13 cellular contexts compared by ENCODE assay signal in the genomic region with DNA sequence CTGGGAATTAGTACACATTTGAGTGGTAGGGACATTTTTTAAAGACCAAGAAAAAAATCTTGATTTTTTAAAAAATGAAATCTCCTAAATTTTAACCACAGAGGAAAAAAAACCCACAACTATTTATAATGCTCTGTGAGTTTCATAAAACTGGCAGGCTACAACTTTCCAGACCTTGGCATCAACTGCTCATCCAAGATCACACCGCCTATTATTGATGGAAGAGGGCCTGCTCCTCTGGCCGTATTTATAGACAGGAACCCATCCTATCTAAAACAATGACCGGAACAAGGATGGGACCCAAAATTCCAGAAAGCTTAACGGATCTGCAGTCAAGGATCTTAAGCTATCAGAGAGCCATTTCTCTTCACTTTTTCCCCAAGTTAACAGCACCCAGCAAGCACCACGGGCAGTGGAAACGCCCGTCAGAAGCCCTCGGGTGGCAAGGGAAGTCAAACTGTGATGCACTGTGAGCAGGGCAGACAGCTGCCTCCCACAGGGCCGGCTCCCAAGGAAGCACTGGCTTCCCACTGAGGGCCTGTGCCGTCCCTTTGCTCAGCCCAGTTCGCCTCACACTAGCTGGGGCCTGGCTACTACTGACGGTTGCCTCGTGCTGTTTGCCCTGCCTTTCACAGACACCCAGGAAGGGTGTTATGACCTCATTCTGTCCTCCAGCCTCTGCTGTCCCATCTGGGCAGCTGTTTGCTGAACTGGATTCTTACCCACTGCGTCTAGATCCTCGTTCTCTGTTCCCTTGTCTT.
DNase-seq lines count a peak whose midpoint lies in the region; ATAC-seq and TF ChIP-seq lines count a peak whose summit lies in the region.
"Had no signal": no experiment of that assay in that cellular context is flagged by ENCODE, and none has a peak within 500 bp of the region (broad histone marks: within the 10 kb centered on the region; RNA-seq: fewer than 3 reads in every experiment).

No MANE protein-coding gene starts in this region.

- H3K9me3 Mint-ChIP-seq in chondrocyte (ENCODE audit: low read depth): no peaks in the 10 kb centered on the region
- peaks cover 0 to 5% (median 0%) of the 10 kb centered on the region in 9 donors for H3K9me3 Mint-ChIP-seq in naive thymus-derived CD8-positive, alpha-beta T cell
- H3K9me3 Mint-ChIP-seq: dendritic cell treated with granulocyte-macrophage colony-stimulating factor and Interleukin-4, amounts not matched to agents 40 ng/mL and 50 ng/mL, for 4 days had no signal

- H3K27me3 Mint-ChIP-seq in chondrocyte (ENCODE audit: low read depth): no peaks in the 10 kb centered on the region
- peaks cover 0 to 3% (median 0%) of the 10 kb centered on the region in 5 donors for H3K27me3 Mint-ChIP-seq in naive thymus-derived CD8-positive, alpha-beta T cell
- H3K27me3 Mint-ChIP-seq: dendritic cell treated with granulocyte-macrophage colony-stimulating factor and Interleukin-4, amounts not matched to agents 40 ng/mL and 50 ng/mL, for 4 days had no signal

- H3K36me3 Mint-ChIP-seq in chondrocyte (ENCODE audit: low read depth): peaks cover 7% of the 10 kb centered on the region
- peaks cover 5 to 41% (median 28%) of the 10 kb centered on the region in 3 donors for H3K36me3 Mint-ChIP-seq in naive thymus-derived CD8-positive, alpha-beta T cell
- H3K36me3 Mint-ChIP-seq: CD14-positive monocyte had no signal

- no peak overlapping the region for H3K4me3 Mint-ChIP-seq in chondrocyte (ENCODE audit: unreplicated experiment)
- no peak overlapping the region for H3K4me3 Mint-ChIP-seq in naive thymus-derived CD8-positive, alpha-beta T cell
- H3K4me3 Mint-ChIP-seq: CD14-positive monocyte; dendritic cell treated with granulocyte-macrophage colony-stimulating factor and Interleukin-4, amounts not matched to agents 40 ng/mL and 50 ng/mL, for 4 days had no signal

- TF ChIP-seq CTCF in chondrocyte (IDR thresholded peaks at IDR 0.05): no peak

- DNase-seq in ELF-1 (ENCODE audit: low read depth, low spot score) (peak; percentile 18), chondrocyte (ENCODE audit: low spot score) (no peak), SKM-1 (lab: John Stamatoyannopoulos, UW; ENCODE audit: unreplicated experiment) (no peak)
- no peak for DNase-seq in naive thymus-derived CD8-positive, alpha-beta T cell
- DNase-seq: activated CD4-positive, CD25-positive, alpha-beta regulatory T cell; NCI-H1694; stimulated activated CD4-positive, alpha-beta T cell treated with anti-CD3 and anti-CD28 coated beads, Interleukin-4, amount 100 ng/mL, for 4 hours had no signal

- H3K27ac ChIP-seq in layer of hippocampus (ENCODE audit: low read depth, low read length): peak overlapping the region; percentile 82
- peak overlapping the region in 19 of 21 experiments; percentile 26 to 87 (median 62) for H3K27ac ChIP-seq in skin epidermis

- ATAC-seq in GM18861 (IDR thresholded peaks at IDR 0.05; ENCODE audit: unreplicated experiment) (no peak), HG02840 (IDR thresholded peaks at IDR 0.05; ENCODE audit: low FRiP score, unreplicated experiment) (no peak)
- ATAC-seq in naive thymus-derived CD8-positive, alpha-beta T cell: no peak

- H3K4me1 Mint-ChIP-seq in chondrocyte (ENCODE audit: low read depth): peaks cover 57% of the 10 kb centered on the region
- peaks cover 0 to 4% (median 2%) of the 10 kb centered on the region in 4 donors for H3K4me1 Mint-ChIP-seq in naive thymus-derived CD8-positive, alpha-beta T cell

- peak overlapping the region; percentile 79 for H3K27ac Mint-ChIP-seq in chondrocyte (ENCODE audit: unreplicated experiment)
- H3K27ac Mint-ChIP-seq in naive thymus-derived CD8-positive, alpha-beta T cell: peak overlapping the region in 1 of 10 donors; percentile 54
- H3K27ac Mint-ChIP-seq: dendritic cell treated with granulocyte-macrophage colony-stimulating factor and Interleukin-4, amounts not matched to agents 40 ng/mL and 50 ng/mL, for 4 days had no signal

- POLR2A ChIA-PET in naive thymus-derived CD8-positive, alpha-beta T cell (lab: Charles Lee): interaction anchor here (0.6 kb wide), 1 partner anchor 10 kb away, joined by 3 read pairs; no protein-coding TSS in a partner anchor

- H3K4me3 ChIP-seq in skin epidermis: no peak overlapping the region

- no peaks in the 10 kb centered on the region for H3K27me3 ChIP-seq in layer of hippocampus (ENCODE audit: control insufficient read depth, insufficient read depth, low read length)
